Comparison of ENCODE assay signal across 9 cellular contexts in the genomic region with DNA sequence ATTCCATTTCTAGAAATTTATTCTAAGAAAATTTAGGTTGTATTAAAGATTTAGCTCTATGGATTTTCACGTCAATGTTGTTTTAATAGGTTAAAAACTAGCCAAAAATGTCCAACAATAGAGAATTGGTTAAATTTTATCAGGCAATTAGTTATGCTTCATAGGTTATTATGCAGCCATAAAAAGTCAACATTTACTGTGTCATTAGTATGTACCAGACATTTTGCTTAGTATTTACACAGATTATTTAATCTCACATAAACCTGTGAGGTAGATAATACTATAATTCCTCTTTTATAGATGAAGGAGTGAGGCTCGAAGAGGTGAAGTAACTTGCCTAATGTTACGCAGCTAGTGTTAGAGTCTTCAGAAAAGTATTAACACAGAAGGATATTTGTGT. TPM values are rescaled to one million over a fixed set of nuclear protein-coding genes. Genes with fewer than 3 reads are reported as not detected.
DNase-seq lines count a peak whose midpoint lies in the region; ATAC-seq lines count a peak whose summit lies in the region.
"Had no signal": no experiment of that assay in that cellular context is flagged by ENCODE, and none has a peak within 500 bp of the region (broad histone marks: within the 10 kb centered on the region; RNA-seq: fewer than 3 reads in every experiment).

No MANE protein-coding gene starts in this region.

- H3K9me3 ChIP-seq in CD8-positive, alpha-beta memory T cell (ENCODE audit: low read length): no peaks in the 10 kb centered on the region
- H3K9me3 ChIP-seq in MG63: no peaks in the 10 kb centered on the region
- H3K9me3 ChIP-seq in endocrine pancreas (ENCODE audit: control insufficient read depth, low read length): no peaks in the 10 kb centered on the region
- H3K9me3 ChIP-seq in neuron (ENCODE audit: low read length): no peaks in the 10 kb centered on the region

- H3K4me1 ChIP-seq in CD8-positive, alpha-beta memory T cell (ENCODE audit: insufficient read depth, low read length): peaks cover 63% of the 10 kb centered on the region
- H3K4me1 ChIP-seq in endocrine pancreas (ENCODE audit: control insufficient read depth, insufficient read depth, low read length) (peaks cover 37% of the 10 kb centered on the region), neuron (ENCODE audit: insufficient read depth, low read length) (peaks cover 8% of the 10 kb centered on the region)

- H3K36me3 ChIP-seq in CD8-positive, alpha-beta memory T cell (ENCODE audit: insufficient read depth, low read length): no peaks in the 10 kb centered on the region
- H3K36me3 ChIP-seq in MG63 (no peaks in the 10 kb centered on the region; the same call in 1 of the 2 replicates), endocrine pancreas (ENCODE audit: control insufficient read depth, insufficient read depth, low read length) (no peaks in the 10 kb centered on the region), neuron (ENCODE audit: insufficient read depth, low read length) (peaks cover 7% of the 10 kb centered on the region)

- DNase-seq in CD8-positive, alpha-beta memory T cell: no peak
- DNase-seq in MG63 (no peak), KG1 (lab: John Stamatoyannopoulos, UW) (no peak), AG08395 (ENCODE audit: low spot score) (no peak), NCI-H1436 treated with DMSO at 0.1 percent for 48 hours (lab: John Stamatoyannopoulos, UW) (no peak)
- DNase-seq: NCI-H1092 had no signal

- peaks cover 68 to 74% (median 71%) of the 10 kb centered on the region in 3 donors for H3K4me1 Mint-ChIP-seq in CD8-positive, alpha-beta memory T cell

- CTCF ChIA-PET in CD8-positive, alpha-beta memory T cell (lab: Charles Lee): interaction anchor here (1.5 kb wide), 1 partner anchor 346 kb away, joined by 3 read pairs; no protein-coding TSS in a partner anchor

- H3K9ac ChIP-seq in endocrine pancreas (ENCODE audit: control insufficient read depth, insufficient read depth, low read length): no peak overlapping the region

- peak overlapping the region in 4 of 8 donors; percentile 3 to 99 (median 52) for H3K27ac Mint-ChIP-seq in CD8-positive, alpha-beta memory T cell

- no peak overlapping the region for H2AFZ ChIP-seq in neuron (ENCODE audit: low read depth, low read length)

- H3K9me3 Mint-ChIP-seq in CD8-positive, alpha-beta memory T cell: no peaks in the 10 kb centered on the region

- peak overlapping the region; percentile 98 for H3K4me3 ChIP-seq in CD8-positive, alpha-beta memory T cell (ENCODE audit: low read length)
- H3K4me3 ChIP-seq in MG63 (peak overlapping the region; percentile 86), endocrine pancreas (ENCODE audit: control insufficient read depth, insufficient read depth, low read length) (peak overlapping the region; percentile 99), neuron (ENCODE audit: low read length) (peak overlapping the region; percentile 73)

- ATAC-seq in GM21737 (IDR thresholded peaks at IDR 0.05; ENCODE audit: unreplicated experiment): no peak

- no peaks in the 10 kb centered on the region for H3K27me3 ChIP-seq in CD8-positive, alpha-beta memory T cell (ENCODE audit: insufficient read depth, low read length, poor library complexity, severe bottlenecking)
- H3K27me3 ChIP-seq in MG63 (no peaks in the 10 kb centered on the region), endocrine pancreas (ENCODE audit: control insufficient read depth, insufficient read depth, low read length) (no peaks in the 10 kb centered on the region), neuron (ENCODE audit: insufficient read depth, low read length) (no peaks in the 10 kb centered on the region)

- H3K27ac ChIP-seq in CD8-positive, alpha-beta memory T cell (ENCODE audit: low read depth, low read length): peak overlapping the region; percentile 91

- POLR2A ChIA-PET in CD8-positive, alpha-beta memory T cell (lab: Charles Lee): no interaction called here

- peak overlapping the region; percentile 92 to 99 (median 98) for H3K4me3 Mint-ChIP-seq in CD8-positive, alpha-beta memory T cell

- H3K27me3 Mint-ChIP-seq in CD8-positive, alpha-beta memory T cell: peaks cover 0 to 1% of the 10 kb centered on the region in 2 donors

- peaks cover 0 to 31% (median 0%) of the 10 kb centered on the region in 3 donors for H3K36me3 Mint-ChIP-seq in CD8-positive, alpha-beta memory T cell

RNA-seq across cellular contexts. Expression of a gene that starts 1.9 kb away (rescaled TPM):
- 10 to 100 TPM; 39.4 to 42.1 TPM for total RNA-seq in CD8-positive, alpha-beta memory T cell
- polyA plus RNA-seq in CD8-positive, alpha-beta memory T cell: 38.6 TPM
- 7.1 and 20.8 TPM in 2 replicates for total RNA-seq in MG63 (2014; rRNA removed; shearing (Covaris generic); ENCODE audit: low replicate concordance)
